ENCODE assay signal across 8 cellular contexts in genomic region chr7:55533050-55533728, GRCh38. TPM values are rescaled to one million over a fixed set of nuclear protein-coding genes. Genes with fewer than 3 reads are reported as not detected.
DNase-seq lines count a peak whose midpoint lies in the region; ATAC-seq and TF ChIP-seq lines count a peak whose summit lies in the region.

No MANE protein-coding gene starts in this region.

- H3K4me3 ChIP-seq in CD8-positive, alpha-beta memory T cell (ENCODE audit: low read length): peak overlapping the region; percentile 10
- H3K4me3 ChIP-seq in ascending aorta (no peak overlapping the region), thymus (ENCODE audit: low read length) (peak overlapping the region; percentile 33)
- peak overlapping the region; percentile 1 for H3K4me3 ChIP-seq in naive thymus-derived CD4-positive, alpha-beta T cell (ENCODE audit: low read length)

- peaks cover 4% of the 10 kb centered on the region for H3K36me3 ChIP-seq in CD8-positive, alpha-beta memory T cell (ENCODE audit: insufficient read depth, low read length)
- H3K36me3 ChIP-seq in ascending aorta (no peaks in the 10 kb centered on the region), thymus (ENCODE audit: control insufficient read depth, insufficient read depth) (peaks cover 9% of the 10 kb centered on the region)
- no peaks in the 10 kb centered on the region for H3K36me3 ChIP-seq in naive thymus-derived CD4-positive, alpha-beta T cell (ENCODE audit: control insufficient read depth in 2 of 3, insufficient read depth in 3 of 3, low read length in 3 of 3)

- peak overlapping the region; percentile 37 to 99 (median 95) for H3K27ac Mint-ChIP-seq in CD8-positive, alpha-beta memory T cell
- peak overlapping the region; percentile 99 for H3K27ac Mint-ChIP-seq in T-helper 1 cell treated with Interleukin-12 subunit alpha and Interleukin-12 subunit beta and Interleukin-4 antibody, amounts not matched to agents 30 μg/mL and 1 μg/mL, for 36 hours
- H3K27ac Mint-ChIP-seq in naive thymus-derived CD4-positive, alpha-beta T cell: peak overlapping the region; percentile 51 to 98 (median 80)
- no peak overlapping the region for H3K27ac Mint-ChIP-seq in mesothelial cell of epicardium

- H3K9me3 Mint-ChIP-seq in CD8-positive, alpha-beta memory T cell: no peaks in the 10 kb centered on the region
- no peaks in the 10 kb centered on the region for H3K9me3 Mint-ChIP-seq in T-helper 1 cell treated with Interleukin-12 subunit alpha and Interleukin-12 subunit beta and Interleukin-4 antibody, amounts not matched to agents 30 μg/mL and 1 μg/mL, for 36 hours
- H3K9me3 Mint-ChIP-seq in naive thymus-derived CD4-positive, alpha-beta T cell: peaks cover 0 to 5% (median 0%) of the 10 kb centered on the region in 11 donors
- no peaks in the 10 kb centered on the region for H3K9me3 Mint-ChIP-seq in mesothelial cell of epicardium

- intact Hi-C loops in ascending aorta (cut with DNase I): no loop called here
- intact Hi-C loops in naive thymus-derived CD4-positive, alpha-beta T cell (cut with micrococcal nuclease): loop anchor here (1.0 to 5.0 kb wide), 11 partner anchors 16 to 674 kb away; partner anchors contain the start of gene CHCHD2 (in 1 of the 2)

- no peaks in the 10 kb centered on the region for H3K9me3 ChIP-seq in CD8-positive, alpha-beta memory T cell (ENCODE audit: low read length)
- H3K9me3 ChIP-seq in ascending aorta (no peaks in the 10 kb centered on the region), thymus (ENCODE audit: control insufficient read depth) (no peaks in the 10 kb centered on the region)
- H3K9me3 ChIP-seq in naive thymus-derived CD4-positive, alpha-beta T cell (ENCODE audit: control insufficient read depth in 2 of 3, low read length in 3 of 3): no peaks in the 10 kb centered on the region

- H3K27me3 Mint-ChIP-seq in CD8-positive, alpha-beta memory T cell: peaks cover 0 to 4% of the 10 kb centered on the region in 2 donors
- no peaks in the 10 kb centered on the region for H3K27me3 Mint-ChIP-seq in T-helper 1 cell treated with Interleukin-12 subunit alpha and Interleukin-12 subunit beta and Interleukin-4 antibody, amounts not matched to agents 30 μg/mL and 1 μg/mL, for 36 hours (ENCODE audit: low read depth)
- peaks cover 0 to 2% (median 0%) of the 10 kb centered on the region in 5 donors for H3K27me3 Mint-ChIP-seq in naive thymus-derived CD4-positive, alpha-beta T cell
- no peaks in the 10 kb centered on the region for H3K27me3 Mint-ChIP-seq in mesothelial cell of epicardium (ENCODE audit: low read depth)

- CTCF ChIA-PET in CD8-positive, alpha-beta memory T cell (lab: Charles Lee): interaction anchor here (0.9 to 2.2 kb wide), 7 partner anchors 17 to 100 kb away, joined by 3 to 7 read pairs (median 5); partner anchors contain the start of gene VOPP1
- CTCF ChIA-PET in naive thymus-derived CD4-positive, alpha-beta T cell (lab: Charles Lee): interaction anchor here (0.6 to 1.8 kb wide), 5 partner anchors 12 to 880 kb away, joined by 3 to 4 read pairs (median 3); no protein-coding TSS in a partner anchor

- H3K4me1 ChIP-seq in CD8-positive, alpha-beta memory T cell (ENCODE audit: insufficient read depth, low read length): peaks cover 67% of the 10 kb centered on the region
- peaks cover 4 to 16% of the 10 kb centered on the region in 2 donors for H3K4me1 ChIP-seq in ascending aorta
- H3K4me1 ChIP-seq in naive thymus-derived CD4-positive, alpha-beta T cell (ENCODE audit: control insufficient read depth in 2 of 2, insufficient read depth in 2 of 2, low read length in 2 of 2): peaks cover 57 to 75% of the 10 kb centered on the region in 2 donors
- H3K4me1 ChIP-seq in thymus (ENCODE audit: control insufficient read depth, insufficient read depth, low read length): peaks cover 77% of the 10 kb centered on the region

- ATAC-seq in GM19468 (IDR thresholded peaks at IDR 0.05; ENCODE audit: extremely low read depth, unreplicated experiment) (peak; percentile 66), HG03571 (IDR thresholded peaks at IDR 0.05; ENCODE audit: unreplicated experiment) (peak; percentile 58)
- peak; percentile 85 for ATAC-seq in naive thymus-derived CD4-positive, alpha-beta T cell

- POLR2A ChIA-PET in CD8-positive, alpha-beta memory T cell (lab: Charles Lee): interaction anchor here (0.6 to 1.8 kb wide), 5 partner anchors 13 to 64 kb away, joined by 3 to 9 read pairs (median 3); no protein-coding TSS in a partner anchor
- POLR2A ChIA-PET in naive thymus-derived CD4-positive, alpha-beta T cell (lab: Charles Lee): interaction anchor here (0.6 to 3.1 kb wide), 7 partner anchors 11 to 80 kb away, joined by 3 to 17 read pairs (median 4); partner anchors contain the start of gene VOPP1

- no peaks in the 10 kb centered on the region for H3K36me3 Mint-ChIP-seq in CD8-positive, alpha-beta memory T cell
- H3K36me3 Mint-ChIP-seq in T-helper 1 cell treated with Interleukin-12 subunit alpha and Interleukin-12 subunit beta and Interleukin-4 antibody, amounts not matched to agents 30 μg/mL and 1 μg/mL, for 36 hours (ENCODE audit: low read depth): peaks cover 43% of the 10 kb centered on the region
- H3K36me3 Mint-ChIP-seq in naive thymus-derived CD4-positive, alpha-beta T cell: peaks cover 0 to 25% (median 10%) of the 10 kb centered on the region in 5 donors
- H3K36me3 Mint-ChIP-seq in mesothelial cell of epicardium: no peaks in the 10 kb centered on the region

- no peak overlapping the region for H3K27ac ChIP-seq in CD8-positive, alpha-beta memory T cell (ENCODE audit: low read depth, low read length)
- H3K27ac ChIP-seq in ascending aorta: peak overlapping the region; percentile 3 to 11
- H3K27ac ChIP-seq in naive thymus-derived CD4-positive, alpha-beta T cell (ENCODE audit: low read depth, low read length): no peak overlapping the region
- H3K27ac ChIP-seq in thymus (ENCODE audit: low read depth): peak overlapping the region; percentile 78

- WGBS in thymus: 24% methylated on average over 4 of the region's 4 CpGs

- H3K4me3 Mint-ChIP-seq in CD8-positive, alpha-beta memory T cell: peak overlapping the region; percentile 60 to 91 (median 81)
- H3K4me3 Mint-ChIP-seq in T-helper 1 cell treated with Interleukin-12 subunit alpha and Interleukin-12 subunit beta and Interleukin-4 antibody, amounts not matched to agents 30 μg/mL and 1 μg/mL, for 36 hours: peak overlapping the region; percentile 77
- peak overlapping the region; percentile 75 to 86 (median 82) for H3K4me3 Mint-ChIP-seq in naive thymus-derived CD4-positive, alpha-beta T cell
- H3K4me3 Mint-ChIP-seq in mesothelial cell of epicardium: no peak overlapping the region

- H3K27me3 ChIP-seq in CD8-positive, alpha-beta memory T cell (ENCODE audit: insufficient read depth, low read length, poor library complexity, severe bottlenecking): no peaks in the 10 kb centered on the region
- H3K27me3 ChIP-seq in ascending aorta (no peaks in the 10 kb centered on the region), thymus (ENCODE audit: control insufficient read depth, insufficient read depth) (no peaks in the 10 kb centered on the region)
- H3K27me3 ChIP-seq in naive thymus-derived CD4-positive, alpha-beta T cell (ENCODE audit: control insufficient read depth in 2 of 2, insufficient read depth in 2 of 2, low read length in 2 of 2): no peaks in the 10 kb centered on the region

- H3K4me1 Mint-ChIP-seq in CD8-positive, alpha-beta memory T cell: peaks cover 81 to 91% (median 86%) of the 10 kb centered on the region in 3 donors
- H3K4me1 Mint-ChIP-seq in T-helper 1 cell treated with Interleukin-12 subunit alpha and Interleukin-12 subunit beta and Interleukin-4 antibody, amounts not matched to agents 30 μg/mL and 1 μg/mL, for 36 hours (ENCODE audit: low read depth): peaks cover 81% of the 10 kb centered on the region
- H3K4me1 Mint-ChIP-seq in naive thymus-derived CD4-positive, alpha-beta T cell: peaks cover 63 to 87% (median 83%) of the 10 kb centered on the region in 7 donors
- H3K4me1 Mint-ChIP-seq in mesothelial cell of epicardium: peaks cover 36% of the 10 kb centered on the region

- DNase-seq in CD8-positive, alpha-beta memory T cell: peak; percentile 49 to 87 (median 69)
- DNase-seq in ascending aorta (ENCODE audit: low spot score in 2 of 2) (peak in 1 of 2 donors; percentile 24), mesothelial cell of epicardium (ENCODE audit: low spot score in 2 of 2, unreplicated experiment in 2 of 2) (no peak)
- DNase-seq in naive thymus-derived CD4-positive, alpha-beta T cell: peak; percentile 25 to 80 (median 53)

- TF ChIP-seq CTCF in ascending aorta (IDR thresholded peaks at IDR 0.05) (no peak), mesothelial cell of epicardium (IDR thresholded peaks at IDR 0.05; ENCODE audit: unreplicated experiment) (no peak)

RNA-seq across cellular contexts. Expression of gene VOPP1, which starts 39.1 kb away (rescaled TPM):
- total RNA-seq in CD8-positive, alpha-beta memory T cell: 10 to 100 TPM; 65.6 to 67.3 TPM
- 34.8 TPM for polyA plus RNA-seq in CD8-positive, alpha-beta memory T cell
- 78.8 TPM for total RNA-seq in ascending aorta
- total RNA-seq in naive thymus-derived CD4-positive, alpha-beta T cell: 100 to 1,000 TPM in 1 of 5 experiments, 10 to 100 TPM in 4; 66.2 to 111 (median 82.0) TPM
- polyA plus RNA-seq in naive thymus-derived CD4-positive, alpha-beta T cell: 10 to 100 TPM; 33.6 to 35.0 TPM
- polyA plus RNA-seq in thymus: 61.9 TPM
- 42.4 to 43.1 TPM (median 42.8 TPM) in 3 replicates for total RNA-seq in mesothelial cell of epicardium

Comparison
In these comparisons a context has a peak if more than half of its experiments do, and no peak if none do; other contexts are left out.
1. DNase-seq: peak in CD8-positive, alpha-beta memory T cell (5 of 5) and naive thymus-derived CD4-positive, alpha-beta T cell (9 of 9); none in mesothelial cell of epicardium (0 of 2).
2. H3K27ac ChIP-seq: peak in ascending aorta (2 of 2) and thymus (single experiment); none in CD8-positive, alpha-beta memory T cell (single experiment) and naive thymus-derived CD4-positive, alpha-beta T cell (single experiment).
3. H3K4me3 ChIP-seq: peak in CD8-positive, alpha-beta memory T cell (single experiment), naive thymus-derived CD4-positive, alpha-beta T cell (single experiment) and thymus (single experiment); none in ascending aorta (0 of 2).
4. Peak in every context shown above with its lines, with median percentiles within 50 percentile points of each other: ATAC-seq.